22 cellular contexts compared by ENCODE assay signal in genomic region chr5:175469916-175470315, GRCh38. TPM values are rescaled to one million over a fixed set of nuclear protein-coding genes. Genes with fewer than 3 reads are reported as not detected.
DNase-seq lines count a peak whose midpoint lies in the region; ATAC-seq and TF ChIP-seq lines count a peak whose summit lies in the region.
"Had no signal": no experiment of that assay in that cellular context is flagged by ENCODE, and none has a peak within 500 bp of the region (broad histone marks: within the 10 kb centered on the region; RNA-seq: fewer than 3 reads in every experiment).

No MANE protein-coding gene starts in this region.

- H3K4me3 Mint-ChIP-seq in GM23338, result no peak overlapping the region
- H3K4me3 Mint-ChIP-seq: CD4-positive, alpha-beta memory T cell; CD4-positive, CD25-positive, alpha-beta regulatory T cell; CD8-positive, alpha-beta memory T cell had no signal

- H3K36me3 ChIP-seq in GM23338 (ENCODE audit: insufficient read depth), result no peaks in the 10 kb centered on the region
- H3K36me3 ChIP-seq: BE2C, BLaER1 had no signal

- DNase-seq in ELF-1 (ENCODE audit: low read depth, low spot score) (peak; percentile 55), GM23338 (ENCODE audit: low spot score) (no peak), islet precursor cell (peak; percentile 64), NCI-H69 (lab: John Stamatoyannopoulos, UW) (no peak)
- DNase-seq: 8988T; ACHN; BE2C; C1 segment of cervical spinal cord; CD4-positive, alpha-beta memory T cell; CD4-positive, CD25-positive, alpha-beta regulatory T cell; CD8-positive, alpha-beta memory T cell; COR-L47; DMS 273 treated with DMSO at 0.1 percent for 48 hours; DMS153; DMS79 treated with DMSO at 0.1 percent for 48 hours; GDM1 had no signal

- H3K27ac ChIP-seq in GM23338 (ENCODE audit: low read depth), result no peak overlapping the region
- H3K27ac ChIP-seq: BLaER1 had no signal

- no peaks in the 10 kb centered on the region for H4K20me1 ChIP-seq in GM23338 (replicated peaks; ENCODE audit: insufficient read depth)
- H4K20me1 ChIP-seq: BLaER1 had no signal

- no peaks in the 10 kb centered on the region; the same call in 1 of the 3 replicates for H3K4me1 Mint-ChIP-seq in GM23338

- H3K79me2 ChIP-seq in GM23338 (replicated peaks; ENCODE audit: insufficient read depth), result no peaks in the 10 kb centered on the region

- no peak overlapping the region for H3K4me3 ChIP-seq in GM23338
- H3K4me3 ChIP-seq: BLaER1, GM12878 had no signal

- no peaks in the 10 kb centered on the region for H3K27me3 ChIP-seq in GM23338 (ENCODE audit: insufficient read depth)
- H3K27me3 ChIP-seq: BLaER1 had no signal

- ATAC-seq in GM23338 (peak; percentile 22; the same call in 1 of the 3 replicates), HG03045 (IDR thresholded peaks at IDR 0.05; ENCODE audit: unreplicated experiment) (no peak), HG02678 (IDR thresholded peaks at IDR 0.05; ENCODE audit: unreplicated experiment) (no peak)
- ATAC-seq: GM12878 had no signal

- no peaks in the 10 kb centered on the region for H3K36me3 Mint-ChIP-seq in GM23338 (ENCODE audit: low read depth)
- H3K36me3 Mint-ChIP-seq: CD14-positive monocyte; CD4-positive, alpha-beta memory T cell; CD4-positive, CD25-positive, alpha-beta regulatory T cell; CD8-positive, alpha-beta memory T cell had no signal

- H3K9me3 Mint-ChIP-seq in GM23338, result no peaks in the 10 kb centered on the region; the same call in 2 of the 3 replicates
- H3K9me3 Mint-ChIP-seq: CD4-positive, alpha-beta memory T cell had no signal

- no peaks in the 10 kb centered on the region for H3K9me2 ChIP-seq in GM23338 (ENCODE audit: insufficient read depth)

- no peak overlapping the region for H3K4me2 ChIP-seq in GM23338
- H3K4me2 ChIP-seq: BLaER1 had no signal

- H3K4me1 ChIP-seq in GM23338 (ENCODE audit: insufficient read depth), result no peaks in the 10 kb centered on the region
- H3K4me1 ChIP-seq: BE2C, BLaER1 had no signal

- peaks cover 1% of the 10 kb centered on the region for H3K27me3 Mint-ChIP-seq in GM23338 (ENCODE audit: insufficient read depth, low read depth, poor library complexity)

- H3F3A ChIP-seq in GM23338 (replicated peaks; ENCODE audit: low read depth), result no peaks in the 10 kb centered on the region

- no peak overlapping the region for H2AFZ ChIP-seq in GM23338

- no peak for TF ChIP-seq CTCF in GM23338 (conservative IDR thresholded peaks at IDR 0.05; ENCODE audit: low read depth in 2 of 2)

- no peak overlapping the region for H3K27ac Mint-ChIP-seq in GM23338
- H3K27ac Mint-ChIP-seq: CD14-positive monocyte; CD4-positive, alpha-beta memory T cell; CD4-positive, CD25-positive, alpha-beta regulatory T cell had no signal

TF ChIP-seq in GM23338, 12 proteins besides CTCF, POLR2A, EP300 and RAD21 (continues in another document):
- TF ChIP-seq CREB1 (CRISPR knock-in tag; IDR thresholded peaks at IDR 0.05; ENCODE audit: low read depth) (no peak), STAT1 (IDR thresholded peaks at IDR 0.05; ENCODE audit: unreplicated experiment) (no peak), JUNB (IDR thresholded peaks at IDR 0.05; ENCODE audit: unreplicated experiment) (no peak), EZH2phosphoT487 (IDR thresholded peaks at IDR 0.05; ENCODE audit: unreplicated experiment) (no peak), ZNF462 (CRISPR knock-in tag; IDR thresholded peaks at IDR 0.05) (no peak), NANOG (IDR thresholded peaks at IDR 0.05; ENCODE audit: borderline replicate concordance) (no peak)
- TF ChIP-seq, protein P1, sequence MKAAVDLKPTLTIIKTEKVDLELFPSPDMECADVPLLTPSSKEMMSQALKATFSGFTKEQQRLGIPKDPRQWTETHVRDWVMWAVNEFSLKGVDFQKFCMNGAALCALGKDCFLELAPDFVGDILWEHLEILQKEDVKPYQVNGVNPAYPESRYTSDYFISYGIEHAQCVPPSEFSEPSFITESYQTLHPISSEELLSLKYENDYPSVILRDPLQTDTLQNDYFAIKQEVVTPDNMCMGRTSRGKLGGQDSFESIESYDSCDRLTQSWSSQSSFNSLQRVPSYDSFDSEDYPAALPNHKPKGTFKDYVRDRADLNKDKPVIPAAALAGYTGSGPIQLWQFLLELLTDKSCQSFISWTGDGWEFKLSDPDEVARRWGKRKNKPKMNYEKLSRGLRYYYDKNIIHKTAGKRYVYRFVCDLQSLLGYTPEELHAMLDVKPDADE (IDR thresholded peaks at IDR 0.05), result no peak

RNA-seq across cellular contexts. Expression of gene SFXN1, which starts 8.4 kb away (rescaled TPM):
- 97.7 and 121 TPM in 2 replicates for total RNA-seq in GM23338 (2014; rRNA removed; shearing (Covaris generic))
- polyA plus RNA-seq in GM23338 (2016; fragmentation: Nextera tagmentation; extraction: Ambion mirVana), result 39.8 and 44.0 TPM in 2 replicates

RNA-seq across cellular contexts. Expression of gene DRD1, which starts 25.9 kb away (rescaled TPM):
- total RNA-seq in GM23338 (2014; rRNA removed; shearing (Covaris generic)), result 0.14 TPM in 1 of 2 replicates, not detected in the other
- polyA plus RNA-seq in GM23338 (2016; fragmentation: Nextera tagmentation; extraction: Ambion mirVana), result 0.11 TPM in 1 of 2 replicates, not detected in the other
- total RNA-seq: CD4-positive, alpha-beta memory T cell; CD4-positive, CD25-positive, alpha-beta regulatory T cell; CD8-positive, alpha-beta memory T cell; G401; GM12878 had no signal
- polyA plus RNA-seq: CD14-positive monocyte; CD4-positive, alpha-beta memory T cell; CD4-positive, CD25-positive, alpha-beta regulatory T cell; CD8-positive, alpha-beta memory T cell; GM12878 had no signal

Comparison
In these comparisons a context has a peak if more than half of its experiments do, and no peak if none do; other contexts are left out.
1. DNase-seq: peak in ELF-1 (single experiment) and islet precursor cell (single experiment); none in GM23338 (single experiment) and NCI-H69 (single experiment).